In the genomic region with DNA sequence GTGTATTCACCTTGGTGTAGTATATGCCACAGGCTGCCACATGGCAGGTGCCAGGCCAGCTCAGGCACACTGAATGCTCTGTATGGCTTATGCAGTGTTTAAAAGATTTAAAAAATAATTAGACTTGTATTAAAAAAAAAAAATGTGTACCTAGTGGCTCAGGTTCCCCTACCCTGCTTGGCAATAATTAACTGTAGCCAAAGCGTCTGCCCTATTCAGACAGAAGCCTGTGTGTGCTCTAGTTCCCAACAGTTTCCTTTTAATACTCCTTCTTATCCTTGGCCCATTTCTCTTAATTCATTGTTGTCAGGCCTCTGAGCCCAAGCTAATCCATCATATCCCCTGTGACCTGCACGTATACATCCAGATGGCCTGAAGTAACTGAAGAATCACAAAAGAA, we compare ENCODE assay signal across 1 cellular context.
TF ChIP-seq lines count a peak whose summit lies in the region.

No MANE protein-coding gene starts in this region.

TF ChIP-seq in GM23338, 12 proteins besides CTCF, POLR2A, EP300 and RAD21 (continued from another document):
- TF ChIP-seq, protein P1, sequence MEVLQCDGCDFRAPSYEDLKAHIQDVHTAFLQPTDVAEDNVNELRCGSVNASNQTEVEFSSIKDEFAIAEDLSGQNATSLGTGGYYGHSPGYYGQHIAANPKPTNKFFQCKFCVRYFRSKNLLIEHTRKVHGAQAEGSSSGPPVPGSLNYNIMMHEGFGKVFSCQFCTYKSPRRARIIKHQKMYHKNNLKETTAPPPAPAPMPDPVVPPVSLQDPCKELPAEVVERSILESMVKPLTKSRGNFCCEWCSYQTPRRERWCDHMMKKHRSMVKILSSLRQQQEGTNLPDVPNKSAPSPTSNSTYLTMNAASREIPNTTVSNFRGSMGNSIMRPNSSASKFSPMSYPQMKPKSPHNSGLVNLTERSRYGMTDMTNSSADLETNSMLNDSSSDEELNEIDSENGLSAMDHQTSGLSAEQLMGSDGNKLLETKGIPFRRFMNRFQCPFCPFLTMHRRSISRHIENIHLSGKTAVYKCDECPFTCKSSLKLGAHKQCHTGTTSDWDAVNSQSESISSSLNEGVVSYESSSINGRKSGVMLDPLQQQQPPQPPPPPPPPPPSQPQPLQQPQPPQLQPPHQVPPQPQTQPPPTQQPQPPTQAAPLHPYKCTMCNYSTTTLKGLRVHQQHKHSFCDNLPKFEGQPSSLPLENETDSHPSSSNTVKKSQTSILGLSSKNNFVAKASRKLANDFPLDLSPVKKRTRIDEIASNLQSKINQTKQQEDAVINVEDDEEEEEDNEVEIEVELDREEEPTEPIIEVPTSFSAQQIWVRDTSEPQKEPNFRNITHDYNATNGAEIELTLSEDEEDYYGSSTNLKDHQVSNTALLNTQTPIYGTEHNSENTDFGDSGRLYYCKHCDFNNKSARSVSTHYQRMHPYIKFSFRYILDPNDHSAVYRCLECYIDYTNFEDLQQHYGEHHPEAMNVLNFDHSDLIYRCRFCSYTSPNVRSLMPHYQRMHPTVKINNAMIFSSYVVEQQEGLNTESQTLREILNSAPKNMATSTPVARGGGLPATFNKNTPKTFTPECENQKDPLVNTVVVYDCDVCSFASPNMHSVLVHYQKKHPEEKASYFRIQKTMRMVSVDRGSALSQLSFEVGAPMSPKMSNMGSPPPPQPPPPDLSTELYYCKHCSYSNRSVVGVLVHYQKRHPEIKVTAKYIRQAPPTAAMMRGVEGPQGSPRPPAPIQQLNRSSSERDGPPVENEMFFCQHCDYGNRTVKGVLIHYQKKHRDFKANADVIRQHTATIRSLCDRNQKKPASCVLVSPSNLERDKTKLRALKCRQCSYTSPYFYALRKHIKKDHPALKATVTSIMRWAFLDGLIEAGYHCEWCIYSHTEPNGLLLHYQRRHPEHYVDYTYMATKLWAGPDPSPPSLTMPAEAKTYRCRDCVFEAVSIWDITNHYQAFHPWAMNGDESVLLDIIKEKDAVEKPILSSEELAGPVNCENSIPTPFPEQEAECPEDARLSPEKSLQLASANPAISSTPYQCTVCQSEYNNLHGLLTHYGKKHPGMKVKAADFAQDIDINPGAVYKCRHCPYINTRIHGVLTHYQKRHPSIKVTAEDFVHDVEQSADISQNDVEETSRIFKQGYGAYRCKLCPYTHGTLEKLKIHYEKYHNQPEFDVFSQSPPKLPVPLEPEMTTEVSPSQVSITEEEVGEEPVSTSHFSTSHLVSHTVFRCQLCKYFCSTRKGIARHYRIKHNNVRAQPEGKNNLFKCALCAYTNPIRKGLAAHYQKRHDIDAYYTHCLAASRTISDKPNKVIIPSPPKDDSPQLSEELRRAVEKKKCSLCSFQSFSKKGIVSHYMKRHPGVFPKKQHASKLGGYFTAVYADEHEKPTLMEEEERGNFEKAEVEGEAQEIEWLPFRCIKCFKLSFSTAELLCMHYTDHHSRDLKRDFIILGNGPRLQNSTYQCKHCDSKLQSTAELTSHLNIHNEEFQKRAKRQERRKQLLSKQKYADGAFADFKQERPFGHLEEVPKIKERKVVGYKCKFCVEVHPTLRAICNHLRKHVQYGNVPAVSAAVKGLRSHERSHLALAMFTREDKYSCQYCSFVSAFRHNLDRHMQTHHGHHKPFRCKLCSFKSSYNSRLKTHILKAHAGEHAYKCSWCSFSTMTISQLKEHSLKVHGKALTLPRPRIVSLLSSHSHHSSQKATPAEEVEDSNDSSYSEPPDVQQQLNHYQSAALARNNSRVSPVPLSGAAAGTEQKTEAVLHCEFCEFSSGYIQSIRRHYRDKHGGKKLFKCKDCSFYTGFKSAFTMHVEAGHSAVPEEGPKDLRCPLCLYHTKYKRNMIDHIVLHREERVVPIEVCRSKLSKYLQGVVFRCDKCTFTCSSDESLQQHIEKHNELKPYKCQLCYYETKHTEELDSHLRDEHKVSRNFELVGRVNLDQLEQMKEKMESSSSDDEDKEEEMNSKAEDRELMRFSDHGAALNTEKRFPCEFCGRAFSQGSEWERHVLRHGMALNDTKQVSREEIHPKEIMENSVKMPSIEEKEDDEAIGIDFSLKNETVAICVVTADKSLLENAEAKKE (CRISPR knock-in tag; IDR thresholded peaks at IDR 0.05) = no peak
- TF ChIP-seq ZNF331 (CRISPR knock-in tag; IDR thresholded peaks at IDR 0.05; ENCODE audit: low read depth) (no peak), EZH2 (IDR thresholded peaks at IDR 0.05; ENCODE audit: low read depth, unreplicated experiment) (no peak), NANOG (IDR thresholded peaks at IDR 0.05; ENCODE audit: borderline replicate concordance) (no peak), ZNF114 (CRISPR knock-in tag; IDR thresholded peaks at IDR 0.05) (no peak)
- TF ChIP-seq, protein P2, sequence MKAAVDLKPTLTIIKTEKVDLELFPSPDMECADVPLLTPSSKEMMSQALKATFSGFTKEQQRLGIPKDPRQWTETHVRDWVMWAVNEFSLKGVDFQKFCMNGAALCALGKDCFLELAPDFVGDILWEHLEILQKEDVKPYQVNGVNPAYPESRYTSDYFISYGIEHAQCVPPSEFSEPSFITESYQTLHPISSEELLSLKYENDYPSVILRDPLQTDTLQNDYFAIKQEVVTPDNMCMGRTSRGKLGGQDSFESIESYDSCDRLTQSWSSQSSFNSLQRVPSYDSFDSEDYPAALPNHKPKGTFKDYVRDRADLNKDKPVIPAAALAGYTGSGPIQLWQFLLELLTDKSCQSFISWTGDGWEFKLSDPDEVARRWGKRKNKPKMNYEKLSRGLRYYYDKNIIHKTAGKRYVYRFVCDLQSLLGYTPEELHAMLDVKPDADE (IDR thresholded peaks at IDR 0.05) = no peak
